ENCODE assay signal across 23 cellular contexts in genomic region chr9:98778251-98778650, GRCh38.
"Had no signal": no experiment of that assay in that cellular context is flagged by ENCODE, and none has a peak within 500 bp of the region (broad histone marks: within the 10 kb centered on the region; RNA-seq: fewer than 3 reads in every experiment).

No MANE protein-coding gene starts in this region.

- H2AFZ ChIP-seq: parathyroid adenoma had no signal

- H3K4me3 Mint-ChIP-seq: activated naive CD4-positive, alpha-beta T cell treated with anti-CD3 and anti-CD28 coated beads, Interleukin-2, amount 50 U/mL, for 24 hours; mesothelial cell of epicardium; naive thymus-derived CD8-positive, alpha-beta T cell; stimulated activated naive B cell treated with anti-CD40 and anti-IgM and Interleukin-4, amounts not matched to agents 10 μg/mL and 1 μg/mL and 100 μg/mL, for 72 hours had no signal

- H3K9ac ChIP-seq: parathyroid adenoma had no signal

- H3K4me2 ChIP-seq: smooth muscle cell had no signal

- H3K9me3 ChIP-seq: breast epithelium, gastroesophageal sphincter, heart left ventricle, lower lobe of right lung, neutrophil, sigmoid colon, transverse colon, uterus had no signal

- H3K4me3 ChIP-seq: breast epithelium, coronary artery, gastroesophageal sphincter, heart left ventricle, lower lobe of right lung, sigmoid colon, smooth muscle cell, transverse colon, uterus had no signal

- H3K27me3 Mint-ChIP-seq: activated naive CD4-positive, alpha-beta T cell treated with anti-CD3 and anti-CD28 coated beads, Interleukin-2, amount 50 U/mL, for 24 hours; naive thymus-derived CD8-positive, alpha-beta T cell; stimulated activated naive B cell treated with anti-CD40 and anti-IgM and Interleukin-4, amounts not matched to agents 10 μg/mL and 1 μg/mL and 100 μg/mL, for 72 hours had no signal

- H3K36me3 ChIP-seq: breast epithelium, neutrophil, uterus had no signal

- FAIRE-seq: astrocyte, keratinocyte had no signal

- H3K27me3 ChIP-seq: breast epithelium, gastroesophageal sphincter, heart left ventricle, sigmoid colon, transverse colon, uterus had no signal

- DNase-seq: activated CD4-positive, alpha-beta T cell treated with anti-CD3 and anti-CD28 coated beads for 4 hours; activated CD4-positive, alpha-beta T cell treated with anti-CD3 and anti-CD28 coated beads, Interleukin-2, amount 50 U/mL, for 48 hours; activated CD4-positive, CD25-positive, alpha-beta regulatory T cell; activated gamma-delta T cell treated with Interleukin-2 at 50 U/mL for 16 hours; heart left ventricle; lower lobe of right lung; naive thymus-derived CD8-positive, alpha-beta T cell; sigmoid colon; stimulated activated CD4-positive, alpha-beta T cell treated with anti-CD3 and anti-CD28 coated beads, Interleukin-15, amount 100 ng/mL, for 24 hours; stimulated activated naive B cell treated with anti-CD40 and anti-IgM and Interleukin-4, amounts not matched to agents 10 μg/mL and 1 μg/mL and 100 μg/mL, for 72 hours; T-helper 9 cell; transverse colon; uterus had no signal

- H3K27ac ChIP-seq: breast epithelium, coronary artery, gastroesophageal sphincter, heart left ventricle, lower lobe of right lung, neutrophil, parathyroid adenoma, sigmoid colon, uterus had no signal

- H3K4me1 Mint-ChIP-seq: activated naive CD4-positive, alpha-beta T cell treated with anti-CD3 and anti-CD28 coated beads, Interleukin-2, amount 50 U/mL, for 24 hours; mesothelial cell of epicardium; stimulated activated naive B cell treated with anti-CD40 and anti-IgM and Interleukin-4, amounts not matched to agents 10 μg/mL and 1 μg/mL and 100 μg/mL, for 72 hours had no signal

- H3K4me1 ChIP-seq: breast epithelium, gastroesophageal sphincter, heart left ventricle, parathyroid adenoma, sigmoid colon, uterus had no signal

- H3K79me2 ChIP-seq: parathyroid adenoma had no signal

- ATAC-seq: gastroesophageal sphincter; heart left ventricle; naive thymus-derived CD8-positive, alpha-beta T cell; stimulated activated naive B cell treated with anti-CD40 and anti-IgM and Interleukin-4, amounts not matched to agents 10 μg/mL and 1 μg/mL and 100 μg/mL, for 72 hours had no signal

- H3K9me3 Mint-ChIP-seq: activated naive CD4-positive, alpha-beta T cell treated with anti-CD3 and anti-CD28 coated beads, Interleukin-2, amount 50 U/mL, for 24 hours; mesothelial cell of epicardium; naive thymus-derived CD8-positive, alpha-beta T cell; stimulated activated naive B cell treated with anti-CD40 and anti-IgM and Interleukin-4, amounts not matched to agents 10 μg/mL and 1 μg/mL and 100 μg/mL, for 72 hours had no signal

- H3K27ac Mint-ChIP-seq: activated naive CD4-positive, alpha-beta T cell treated with anti-CD3 and anti-CD28 coated beads, Interleukin-2, amount 50 U/mL, for 24 hours; mesothelial cell of epicardium; stimulated activated naive B cell treated with anti-CD40 and anti-IgM and Interleukin-4, amounts not matched to agents 10 μg/mL and 1 μg/mL and 100 μg/mL, for 72 hours had no signal
